28 cellular contexts compared by ENCODE assay signal in the genomic region with DNA sequence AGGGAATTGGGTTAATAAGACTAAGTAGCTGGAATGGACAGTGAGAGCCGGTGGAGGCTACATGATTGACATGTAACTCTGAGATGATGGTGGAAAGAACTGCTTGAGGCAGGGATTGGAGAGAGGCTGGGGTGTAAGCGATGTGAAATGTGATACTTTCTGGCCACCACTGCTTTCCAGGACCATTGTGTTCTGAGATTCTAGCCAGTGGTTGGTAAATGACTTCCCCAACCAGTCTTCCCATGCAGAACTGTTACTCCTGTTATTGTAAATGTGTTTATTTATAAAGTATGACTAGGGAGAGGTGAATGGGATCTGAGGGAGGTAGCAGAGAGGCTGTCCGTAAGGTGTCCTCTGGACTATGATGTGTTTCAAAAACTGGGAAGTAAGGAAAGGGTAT.
"Had no signal": no experiment of that assay in that cellular context is flagged by ENCODE, and none has a peak within 500 bp of the region (broad histone marks: within the 10 kb centered on the region; RNA-seq: fewer than 3 reads in every experiment).

No MANE protein-coding gene starts in this region.

- H3K4me2 ChIP-seq: smooth muscle cell had no signal

- H3K27ac ChIP-seq: coronary artery, esophagus muscularis mucosa, foreskin keratinocyte, heart right ventricle, parathyroid adenoma, right atrium auricular region, stomach, thyroid gland had no signal

- H3K27me3 Mint-ChIP-seq: naive B cell; natural killer cell treated with Interleukin-12 subunit alpha and Interleukin-12 subunit beta and Interleukin-15 and Interleukin-18, amount 100 ng/mL, for 72 hours; progenitor cell of endocrine pancreas; type B pancreatic cell had no signal

- DNase-seq: dermis blood vessel endothelial cell; effector memory CD4-positive, alpha-beta T cell; foreskin keratinocyte; glutamatergic neuron; heart right ventricle; hippocampal formation; mesenchymal stem cell; mucosa of descending colon; naive B cell; stimulated activated CD4-positive, alpha-beta T cell treated with anti-CD3 and anti-CD28 coated beads, Interleukin-12 subunit alpha, Interleukin-12 subunit beta, amount 100 ng/mL, for 4 hours; stimulated activated CD4-positive, alpha-beta T cell treated with anti-CD3 and anti-CD28 coated beads, Interleukin-1b, Interleukin-23, amount 100 ng/mL, for 48 hours; stimulated activated CD4-positive, alpha-beta T cell treated with anti-CD3 and anti-CD28 coated beads, Interleukin-4, amount 100 ng/mL, for 1 hour; stimulated activated CD8-positive, alpha-beta memory T cell treated with anti-CD3 and anti-CD28 coated beads, Interleukin-4, amount 100 ng/mL, for 48 hours; stimulated activated naive CD4-positive, alpha-beta T cell treated with Interleukin-2 at 50 U/mL for 16 hours; stomach; thyroid gland had no signal

- H3K9me3 Mint-ChIP-seq: mesothelial cell of epicardium; natural killer cell treated with Interleukin-12 subunit alpha and Interleukin-12 subunit beta and Interleukin-15 and Interleukin-18, amount 100 ng/mL, for 72 hours; neural crest cell; type B pancreatic cell had no signal

- H3K4me1 ChIP-seq: foreskin keratinocyte, parathyroid adenoma, thyroid gland had no signal

- H3K4me3 Mint-ChIP-seq: mesothelial cell of epicardium; naive B cell; natural killer cell treated with Interleukin-12 subunit alpha and Interleukin-12 subunit beta and Interleukin-15 and Interleukin-18, amount 100 ng/mL, for 72 hours; neural crest cell; type B pancreatic cell had no signal

- H3K4me3 ChIP-seq: coronary artery, esophagus muscularis mucosa, heart right ventricle, mucosa of descending colon, right atrium auricular region, smooth muscle cell, stomach, thyroid gland had no signal

- H3K27ac Mint-ChIP-seq: mesothelial cell of epicardium; natural killer cell treated with Interleukin-12 subunit alpha and Interleukin-12 subunit beta and Interleukin-15 and Interleukin-18, amount 100 ng/mL, for 72 hours; progenitor cell of endocrine pancreas; type B pancreatic cell had no signal

- H3K9ac ChIP-seq: parathyroid adenoma had no signal

- H3K27me3 ChIP-seq: esophagus muscularis mucosa, foreskin keratinocyte, heart right ventricle, right atrium auricular region, stomach, thyroid gland had no signal

- H2AFZ ChIP-seq: parathyroid adenoma had no signal

- ATAC-seq: foreskin keratinocyte; heart right ventricle; left lobe of liver; mucosa of descending colon; natural killer cell treated with Interleukin-12 subunit alpha and Interleukin-12 subunit beta and Interleukin-15 and Interleukin-18, amount 100 ng/mL, for 72 hours; sciatic nerve had no signal

- H3K79me2 ChIP-seq: parathyroid adenoma had no signal

- H3K9me3 ChIP-seq: esophagus muscularis mucosa, heart right ventricle, mucosa of descending colon, right atrium auricular region, stomach, thyroid gland had no signal
